Comparison of ENCODE assay signal across 10 cellular contexts in the genomic region with DNA sequence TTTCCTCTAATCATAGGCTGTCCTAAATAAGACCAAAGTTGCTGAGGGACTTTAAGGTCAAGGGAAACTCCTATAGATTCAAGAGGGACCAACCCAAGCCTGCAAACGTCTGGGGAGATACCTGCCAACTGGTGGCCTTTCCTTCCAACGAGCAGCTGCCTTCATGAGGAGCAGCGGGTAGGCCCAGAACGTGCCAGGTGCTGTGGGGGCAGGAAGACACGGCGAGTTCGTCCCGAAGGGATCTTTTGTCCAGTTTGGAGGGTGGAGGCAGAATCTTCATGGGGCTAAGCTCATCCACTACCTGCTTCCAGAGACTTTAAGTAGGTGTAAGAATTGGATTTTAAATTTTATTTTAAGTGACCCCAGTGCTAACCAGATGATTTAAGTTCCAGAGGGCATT. TPM values are rescaled to one million over a fixed set of nuclear protein-coding genes. Genes with fewer than 3 reads are reported as not detected.
"Had no signal": no experiment of that assay in that cellular context is flagged by ENCODE, and none has a peak within 500 bp of the region (broad histone marks: within the 10 kb centered on the region; RNA-seq: fewer than 3 reads in every experiment).

No MANE protein-coding gene starts in this region.

- H3K36me3 ChIP-seq: HAP-1 had no signal

- H3K9me3 ChIP-seq: HAP-1 had no signal

- ATAC-seq: HCT116, HepG2 had no signal

- H3K27me3 Mint-ChIP-seq: IgD-negative memory B cell had no signal

- DNase-seq: GM23248, GOT3, H7, HFFc6 had no signal

- H2AFZ ChIP-seq: GM23248 had no signal

- H3K9me3 Mint-ChIP-seq: IgD-negative memory B cell had no signal

- H3K27ac Mint-ChIP-seq: HFFc6, IgD-negative memory B cell had no signal

- H3K4me1 ChIP-seq: HAP-1 had no signal

- H3K4me3 Mint-ChIP-seq: HFFc6, IgD-negative memory B cell had no signal

- H3K4me3 ChIP-seq: GM23248, HAP-1 had no signal

- H3K36me3 Mint-ChIP-seq: IgD-negative memory B cell had no signal

- H3K27ac ChIP-seq: GM23248, HL-60 had no signal

RNA-seq across cellular contexts. Expression of gene SLC26A9, which starts 26.0 kb away (rescaled TPM):
- total RNA-seq: GM23248, H4, H7, HFFc6 had no signal

RNA-seq across cellular contexts. Expression of gene RAB7B, which starts 34.0 kb away (rescaled TPM):
- total RNA-seq: H7 had no signal

RNA-seq across cellular contexts. Expression of gene CTSE, which starts 54.5 kb away (rescaled TPM):
- total RNA-seq: GM23248, H4, H7, HFFc6 had no signal
